ENCODE assay signal across 32 cellular contexts in the genomic region with DNA sequence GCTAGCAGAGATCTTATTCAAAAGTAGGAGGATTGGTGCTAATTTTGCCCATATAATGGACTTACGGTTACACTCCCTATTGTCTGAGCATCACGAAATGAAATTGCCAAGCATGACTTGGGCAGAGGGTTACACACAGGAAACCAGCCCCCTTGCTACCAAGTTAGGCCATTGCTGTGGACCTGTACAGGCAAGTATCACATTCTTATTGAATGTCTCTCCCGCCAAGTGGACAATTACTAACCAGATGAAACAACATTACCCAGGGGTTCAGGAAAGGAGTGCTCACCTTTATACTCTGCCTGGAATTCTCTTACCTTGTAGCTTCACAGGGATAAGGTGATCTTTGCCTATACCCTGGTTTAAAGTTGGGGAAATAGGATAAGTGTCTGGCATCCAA.
"Had no signal": no experiment of that assay in that cellular context is flagged by ENCODE, and none has a peak within 500 bp of the region (broad histone marks: within the 10 kb centered on the region; RNA-seq: fewer than 3 reads in every experiment).

No MANE protein-coding gene starts in this region.

- ATAC-seq: Panc1, SK-N-SH treated with all-trans-retinoic acid at 6 μM for 48 hours, T-cell had no signal

- H3K4me1 ChIP-seq: SJCRH30 had no signal

- H3K4me3 ChIP-seq: MG63, PC-9, SJCRH30, SK-N-MC had no signal

- H3K27ac ChIP-seq: PC-9, SJCRH30, SK-N-MC had no signal

- DNase-seq: Kasumi-1, MG63, NCI-H1048, NCI-H1092 treated with DMSO at 0.1 percent for 48 hours, NCI-H1105 treated with DMSO at 0.1 percent for 48 hours, NCI-H1417, NCI-H1436, NCI-H146, NCI-H1694, NCI-H187, NCI-H1930, NCI-H2029 treated with DMSO at 0.1 percent for 48 hours, NCI-H2081 treated with DMSO at 0.1 percent for 48 hours, NCI-H2107, NCI-H2171, NCI-H226, NCI-H446 treated with DMSO at 0.1 percent for 48 hours, NCI-H510A, NCI-H524, NCI-H526, NCI-H69, NCI-H748 treated with DMSO at 0.1 percent for 48 hours, NCI-H82, PC-9, Right ventricle myocardium superior, SIG-M5, SJCRH30, T-cell had no signal

- H3K27me3 ChIP-seq: MG63, SJCRH30 had no signal

- FAIRE-seq: RCC 7860 had no signal
